In the genomic region with DNA sequence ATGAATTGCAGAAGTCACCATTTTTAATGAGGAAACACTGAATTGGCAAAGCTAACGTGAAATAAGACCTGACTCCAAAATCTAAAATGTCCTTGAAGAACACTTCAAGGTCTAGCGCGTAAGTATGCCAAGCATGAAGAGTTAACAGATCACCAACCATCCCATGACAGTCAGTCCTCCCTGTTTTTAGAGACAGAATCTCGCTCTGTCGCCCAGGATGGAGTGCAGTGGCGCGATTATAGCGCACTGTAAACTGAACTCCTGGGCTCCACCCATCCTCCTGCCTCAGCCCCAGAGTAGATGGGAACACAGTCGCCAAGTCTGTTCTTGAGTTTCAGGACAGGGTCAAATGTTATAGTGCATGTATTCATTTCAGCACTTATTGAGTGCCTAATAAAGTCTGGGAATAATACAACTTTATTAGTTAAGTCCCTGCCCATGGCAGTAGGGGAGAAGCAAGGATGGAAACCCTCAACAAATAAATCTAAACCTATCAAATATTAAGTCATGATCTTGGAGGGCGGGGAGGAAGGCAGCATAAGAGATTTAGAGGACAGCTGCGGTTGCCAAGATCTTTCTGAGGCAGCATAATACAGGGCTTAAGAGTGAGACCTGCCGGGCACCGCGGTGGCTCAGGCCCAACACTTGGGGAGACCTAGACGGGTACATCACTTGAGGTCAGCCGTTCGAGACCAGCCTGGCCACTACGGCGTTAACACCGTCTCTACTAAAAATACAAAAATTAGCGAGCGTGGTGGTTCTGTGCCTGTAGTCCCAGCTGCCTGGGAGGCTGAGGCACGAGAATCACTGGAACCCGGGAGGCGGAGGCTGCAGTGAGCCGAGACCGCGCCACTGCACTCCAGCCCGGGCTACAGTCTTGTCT, we compare ENCODE assay signal across 1 cellular context.
TF ChIP-seq lines count a peak whose summit lies in the region.

No MANE protein-coding gene starts in this region.

TF ChIP-seq in GM23338, 12 proteins besides CTCF, POLR2A, EP300 and RAD21:
- TF ChIP-seq, protein P1, sequence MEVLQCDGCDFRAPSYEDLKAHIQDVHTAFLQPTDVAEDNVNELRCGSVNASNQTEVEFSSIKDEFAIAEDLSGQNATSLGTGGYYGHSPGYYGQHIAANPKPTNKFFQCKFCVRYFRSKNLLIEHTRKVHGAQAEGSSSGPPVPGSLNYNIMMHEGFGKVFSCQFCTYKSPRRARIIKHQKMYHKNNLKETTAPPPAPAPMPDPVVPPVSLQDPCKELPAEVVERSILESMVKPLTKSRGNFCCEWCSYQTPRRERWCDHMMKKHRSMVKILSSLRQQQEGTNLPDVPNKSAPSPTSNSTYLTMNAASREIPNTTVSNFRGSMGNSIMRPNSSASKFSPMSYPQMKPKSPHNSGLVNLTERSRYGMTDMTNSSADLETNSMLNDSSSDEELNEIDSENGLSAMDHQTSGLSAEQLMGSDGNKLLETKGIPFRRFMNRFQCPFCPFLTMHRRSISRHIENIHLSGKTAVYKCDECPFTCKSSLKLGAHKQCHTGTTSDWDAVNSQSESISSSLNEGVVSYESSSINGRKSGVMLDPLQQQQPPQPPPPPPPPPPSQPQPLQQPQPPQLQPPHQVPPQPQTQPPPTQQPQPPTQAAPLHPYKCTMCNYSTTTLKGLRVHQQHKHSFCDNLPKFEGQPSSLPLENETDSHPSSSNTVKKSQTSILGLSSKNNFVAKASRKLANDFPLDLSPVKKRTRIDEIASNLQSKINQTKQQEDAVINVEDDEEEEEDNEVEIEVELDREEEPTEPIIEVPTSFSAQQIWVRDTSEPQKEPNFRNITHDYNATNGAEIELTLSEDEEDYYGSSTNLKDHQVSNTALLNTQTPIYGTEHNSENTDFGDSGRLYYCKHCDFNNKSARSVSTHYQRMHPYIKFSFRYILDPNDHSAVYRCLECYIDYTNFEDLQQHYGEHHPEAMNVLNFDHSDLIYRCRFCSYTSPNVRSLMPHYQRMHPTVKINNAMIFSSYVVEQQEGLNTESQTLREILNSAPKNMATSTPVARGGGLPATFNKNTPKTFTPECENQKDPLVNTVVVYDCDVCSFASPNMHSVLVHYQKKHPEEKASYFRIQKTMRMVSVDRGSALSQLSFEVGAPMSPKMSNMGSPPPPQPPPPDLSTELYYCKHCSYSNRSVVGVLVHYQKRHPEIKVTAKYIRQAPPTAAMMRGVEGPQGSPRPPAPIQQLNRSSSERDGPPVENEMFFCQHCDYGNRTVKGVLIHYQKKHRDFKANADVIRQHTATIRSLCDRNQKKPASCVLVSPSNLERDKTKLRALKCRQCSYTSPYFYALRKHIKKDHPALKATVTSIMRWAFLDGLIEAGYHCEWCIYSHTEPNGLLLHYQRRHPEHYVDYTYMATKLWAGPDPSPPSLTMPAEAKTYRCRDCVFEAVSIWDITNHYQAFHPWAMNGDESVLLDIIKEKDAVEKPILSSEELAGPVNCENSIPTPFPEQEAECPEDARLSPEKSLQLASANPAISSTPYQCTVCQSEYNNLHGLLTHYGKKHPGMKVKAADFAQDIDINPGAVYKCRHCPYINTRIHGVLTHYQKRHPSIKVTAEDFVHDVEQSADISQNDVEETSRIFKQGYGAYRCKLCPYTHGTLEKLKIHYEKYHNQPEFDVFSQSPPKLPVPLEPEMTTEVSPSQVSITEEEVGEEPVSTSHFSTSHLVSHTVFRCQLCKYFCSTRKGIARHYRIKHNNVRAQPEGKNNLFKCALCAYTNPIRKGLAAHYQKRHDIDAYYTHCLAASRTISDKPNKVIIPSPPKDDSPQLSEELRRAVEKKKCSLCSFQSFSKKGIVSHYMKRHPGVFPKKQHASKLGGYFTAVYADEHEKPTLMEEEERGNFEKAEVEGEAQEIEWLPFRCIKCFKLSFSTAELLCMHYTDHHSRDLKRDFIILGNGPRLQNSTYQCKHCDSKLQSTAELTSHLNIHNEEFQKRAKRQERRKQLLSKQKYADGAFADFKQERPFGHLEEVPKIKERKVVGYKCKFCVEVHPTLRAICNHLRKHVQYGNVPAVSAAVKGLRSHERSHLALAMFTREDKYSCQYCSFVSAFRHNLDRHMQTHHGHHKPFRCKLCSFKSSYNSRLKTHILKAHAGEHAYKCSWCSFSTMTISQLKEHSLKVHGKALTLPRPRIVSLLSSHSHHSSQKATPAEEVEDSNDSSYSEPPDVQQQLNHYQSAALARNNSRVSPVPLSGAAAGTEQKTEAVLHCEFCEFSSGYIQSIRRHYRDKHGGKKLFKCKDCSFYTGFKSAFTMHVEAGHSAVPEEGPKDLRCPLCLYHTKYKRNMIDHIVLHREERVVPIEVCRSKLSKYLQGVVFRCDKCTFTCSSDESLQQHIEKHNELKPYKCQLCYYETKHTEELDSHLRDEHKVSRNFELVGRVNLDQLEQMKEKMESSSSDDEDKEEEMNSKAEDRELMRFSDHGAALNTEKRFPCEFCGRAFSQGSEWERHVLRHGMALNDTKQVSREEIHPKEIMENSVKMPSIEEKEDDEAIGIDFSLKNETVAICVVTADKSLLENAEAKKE (CRISPR knock-in tag; IDR thresholded peaks at IDR 0.05): no peak
- TF ChIP-seq EZH2 (IDR thresholded peaks at IDR 0.05; ENCODE audit: low read depth, unreplicated experiment) (no peak), ETS1 (IDR thresholded peaks at IDR 0.05) (no peak), STAT1 (IDR thresholded peaks at IDR 0.05; ENCODE audit: unreplicated experiment) (no peak), ZNF114 (CRISPR knock-in tag; IDR thresholded peaks at IDR 0.05) (no peak), CREB1 (CRISPR knock-in tag; IDR thresholded peaks at IDR 0.05; ENCODE audit: low read depth) (no peak), ZNF331 (CRISPR knock-in tag; IDR thresholded peaks at IDR 0.05; ENCODE audit: low read depth) (no peak), NANOG (IDR thresholded peaks at IDR 0.05; ENCODE audit: borderline replicate concordance) (no peak), JUNB (IDR thresholded peaks at IDR 0.05; ENCODE audit: unreplicated experiment) (no peak), EZH2phosphoT487 (IDR thresholded peaks at IDR 0.05; ENCODE audit: unreplicated experiment) (no peak), POLR2AphosphoS5 (IDR thresholded peaks at IDR 0.05; ENCODE audit: low read depth) (no peak)
- TF ChIP-seq, protein P2, sequence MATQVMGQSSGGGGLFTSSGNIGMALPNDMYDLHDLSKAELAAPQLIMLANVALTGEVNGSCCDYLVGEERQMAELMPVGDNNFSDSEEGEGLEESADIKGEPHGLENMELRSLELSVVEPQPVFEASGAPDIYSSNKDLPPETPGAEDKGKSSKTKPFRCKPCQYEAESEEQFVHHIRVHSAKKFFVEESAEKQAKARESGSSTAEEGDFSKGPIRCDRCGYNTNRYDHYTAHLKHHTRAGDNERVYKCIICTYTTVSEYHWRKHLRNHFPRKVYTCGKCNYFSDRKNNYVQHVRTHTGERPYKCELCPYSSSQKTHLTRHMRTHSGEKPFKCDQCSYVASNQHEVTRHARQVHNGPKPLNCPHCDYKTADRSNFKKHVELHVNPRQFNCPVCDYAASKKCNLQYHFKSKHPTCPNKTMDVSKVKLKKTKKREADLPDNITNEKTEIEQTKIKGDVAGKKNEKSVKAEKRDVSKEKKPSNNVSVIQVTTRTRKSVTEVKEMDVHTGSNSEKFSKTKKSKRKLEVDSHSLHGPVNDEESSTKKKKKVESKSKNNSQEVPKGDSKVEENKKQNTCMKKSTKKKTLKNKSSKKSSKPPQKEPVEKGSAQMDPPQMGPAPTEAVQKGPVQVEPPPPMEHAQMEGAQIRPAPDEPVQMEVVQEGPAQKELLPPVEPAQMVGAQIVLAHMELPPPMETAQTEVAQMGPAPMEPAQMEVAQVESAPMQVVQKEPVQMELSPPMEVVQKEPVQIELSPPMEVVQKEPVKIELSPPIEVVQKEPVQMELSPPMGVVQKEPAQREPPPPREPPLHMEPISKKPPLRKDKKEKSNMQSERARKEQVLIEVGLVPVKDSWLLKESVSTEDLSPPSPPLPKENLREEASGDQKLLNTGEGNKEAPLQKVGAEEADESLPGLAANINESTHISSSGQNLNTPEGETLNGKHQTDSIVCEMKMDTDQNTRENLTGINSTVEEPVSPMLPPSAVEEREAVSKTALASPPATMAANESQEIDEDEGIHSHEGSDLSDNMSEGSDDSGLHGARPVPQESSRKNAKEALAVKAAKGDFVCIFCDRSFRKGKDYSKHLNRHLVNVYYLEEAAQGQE (IDR thresholded peaks at IDR 0.05; ENCODE audit: unreplicated experiment): no peak
